In genomic region chr4:128880662-128881061, GRCh38 we compare ENCODE assay signal across 2 cellular contexts.
TF ChIP-seq lines count a peak whose summit lies in the region.

No MANE protein-coding gene starts in this region.

TF ChIP-seq in HepG2, 621 proteins besides CTCF, POLR2A, EP300 and RAD21:
- 0 out of 2 replicates have a peak, but pooled peaks have one; percentile 8 for TF ChIP-seq CEBPG (CRISPR knock-in tag; IDR thresholded peaks at IDR 0.05)
- peak; percentile 77 for TF ChIP-seq CEBPB (IDR thresholded peaks at IDR 0.05; ENCODE audit: borderline replicate concordance, low read depth, low read length)
- TF ChIP-seq IKZF5 (CRISPR knock-in tag; IDR thresholded peaks at IDR 0.05): no peak
- no peak for TF ChIP-seq HNRNPLL (IDR thresholded peaks at IDR 0.05; ENCODE audit: low read depth, low read length, poor library complexity, severe bottlenecking)

TF ChIP-seq in H1, 55 proteins besides CTCF, POLR2A, EP300 and RAD21:
- TF ChIP-seq CEBPB (IDR thresholded peaks at IDR 0.05; ENCODE audit: low read depth, low read length) (peak; percentile 89), GTF2F1 (IDR thresholded peaks at IDR 0.05; ENCODE audit: borderline replicate concordance, low read depth, low read length) (no peak)
